8 cellular contexts compared by ENCODE assay signal in the genomic region with DNA sequence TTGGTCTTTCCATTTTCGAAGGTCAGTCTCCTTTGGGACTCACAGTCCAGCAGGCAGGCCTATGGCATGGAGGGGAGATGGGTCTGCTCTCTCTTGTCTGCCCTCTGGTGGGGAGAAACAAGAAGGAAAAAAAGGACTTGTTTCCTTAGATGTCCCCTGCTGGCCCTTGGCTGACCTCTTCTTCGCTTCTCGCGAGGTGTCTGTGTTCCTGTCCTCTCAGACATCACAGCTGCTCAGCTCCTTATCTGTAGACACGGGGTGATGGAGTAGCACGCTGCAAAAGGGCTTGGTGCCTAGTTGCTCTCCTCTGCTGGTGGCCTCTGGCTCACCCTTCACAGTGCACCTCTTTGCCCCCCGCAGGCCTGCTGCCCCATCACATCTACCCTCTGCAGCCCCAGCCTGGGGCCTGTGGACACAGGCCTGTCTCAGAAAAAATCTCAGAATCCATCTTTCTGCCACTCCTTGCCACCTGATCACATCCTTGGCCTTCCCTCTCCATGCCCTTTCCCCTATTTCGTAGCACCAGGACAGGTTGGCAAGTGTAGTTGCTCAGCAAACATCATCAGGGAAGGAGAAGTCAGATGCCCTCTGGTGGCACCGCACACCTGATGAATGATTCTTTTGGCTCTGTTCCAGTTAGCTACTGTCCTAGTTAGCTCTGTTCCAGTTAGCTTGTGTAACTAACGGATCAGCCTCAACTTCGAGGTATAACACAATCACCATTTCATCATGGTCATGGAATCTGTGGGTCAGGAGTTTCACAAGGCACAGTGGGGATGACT. TPM values are rescaled to one million over a fixed set of nuclear protein-coding genes. Genes with fewer than 3 reads are reported as not detected.
DNase-seq lines count a peak whose midpoint lies in the region; ATAC-seq, FAIRE-seq and TF ChIP-seq lines count a peak whose summit lies in the region.

No MANE protein-coding gene starts in this region.

- H3K36me3 ChIP-seq in thoracic aorta: no peaks in the 10 kb centered on the region

- peaks cover 0 to 9% of the 10 kb centered on the region in 2 donors for H3K4me1 ChIP-seq in thoracic aorta (ENCODE audit: control insufficient read depth in 1 of 2, low read depth in 2 of 2)

- H3K9me3 ChIP-seq in thoracic aorta: no peaks in the 10 kb centered on the region

- H3K4me3 ChIP-seq in thoracic aorta: no peak overlapping the region

- ATAC-seq in thoracic aorta (ENCODE audit: insufficient number of reproducible peaks, low FRiP score, low read depth): peak; percentile 83
- ATAC-seq in HG03354 (IDR thresholded peaks at IDR 0.05; ENCODE audit: poor library complexity, severe bottlenecking, unreplicated experiment): no peak

- no peak for TF ChIP-seq POLR2A in erythroblast (IDR thresholded peaks at IDR 0.05; ENCODE audit: low read length)

- DNase-seq in AML-193 (lab: John Stamatoyannopoulos, UW): peak; percentile 80 to 83
- DNase-seq in GM19239 (ENCODE audit: insufficient read length, low spot score): peak; percentile 52
- peak; percentile 21 for DNase-seq in NCI-H446 treated with DMSO at 0.1 percent for 48 hours (lab: John Stamatoyannopoulos, UW)
- peak; percentile 14 for DNase-seq in activated CD4-positive, alpha-beta T cell treated with anti-CD3 and anti-CD28 coated beads, Interleukin-2, amount 50 U/mL, for 1 hour
- DNase-seq in erythroblast (lab: John Stamatoyannopoulos, UW): peak; percentile 83 to 84
- peak; percentile 83 for DNase-seq in midbrain (lab: John Stamatoyannopoulos, UW)
- DNase-seq in thoracic aorta (ENCODE audit: low spot score): peak; percentile 24

- H3K27ac ChIP-seq in thoracic aorta: no peak overlapping the region

- TF ChIP-seq CTCF in thoracic aorta (IDR thresholded peaks at IDR 0.05): peak; percentile 74

- FAIRE-seq in GM19239 (lab: Jason Lieb, UNC): peak; percentile 61

- no peaks in the 10 kb centered on the region for H3K27me3 ChIP-seq in thoracic aorta (replicated peaks; ENCODE audit: insufficient read depth)

RNA-seq across cellular contexts. Expression of a gene that starts 18.7 kb away (rescaled TPM):
- total RNA-seq in thoracic aorta: 100 to 1,000 TPM; 106 to 253 TPM

RNA-seq across cellular contexts. Expression of a gene that starts 25.6 kb away (rescaled TPM):
- total RNA-seq in thoracic aorta: 1 to 10 TPM; 5.6 to 6.2 TPM

Comparison
In these comparisons a context has a peak if more than half of its experiments do, and no peak if none do; other contexts are left out.
1. DNase-seq: peak in every context shown above with its lines; median percentile 84 in erythroblast; 83 in midbrain; 82 in AML-193; 52 in GM19239; 24 in thoracic aorta; 21 in NCI-H446 treated with DMSO at 0.1 percent for 48 hours; 14 in activated CD4-positive, alpha-beta T cell treated with anti-CD3 and anti-CD28 coated beads, Interleukin-2, amount 50 U/mL, for 1 hour.